ENCODE assay signal across 8 cellular contexts in genomic region chr2:1707771-1708351, GRCh38.
DNase-seq lines count a peak whose midpoint lies in the region; ATAC-seq and TF ChIP-seq lines count a peak whose summit lies in the region.
"Had no signal": no experiment of that assay in that cellular context is flagged by ENCODE, and none has a peak within 500 bp of the region (broad histone marks: within the 10 kb centered on the region; RNA-seq: fewer than 3 reads in every experiment).

No MANE protein-coding gene starts in this region.

- H3K27me3 Mint-ChIP-seq in activated naive CD8-positive, alpha-beta T cell treated with anti-CD3 and anti-CD28 coated beads, Interleukin-2, amount 50 U/mL, for 24 hours: no peaks in the 10 kb centered on the region

- no peak overlapping the region for H3K27ac Mint-ChIP-seq in activated naive CD8-positive, alpha-beta T cell treated with anti-CD3 and anti-CD28 coated beads, Interleukin-2, amount 50 U/mL, for 24 hours

- no peaks in the 10 kb centered on the region for H3K36me3 Mint-ChIP-seq in activated naive CD8-positive, alpha-beta T cell treated with anti-CD3 and anti-CD28 coated beads, Interleukin-2, amount 50 U/mL, for 24 hours (ENCODE audit: low read depth)

- no peak overlapping the region for H3K4me3 ChIP-seq in NB4 (ENCODE audit: low read depth, low read length)
- peak overlapping the region; percentile 32 to 48 (median 47) for H3K4me3 ChIP-seq in subcutaneous abdominal adipose tissue (ENCODE audit: low read depth in 1 of 5, low read length in 5 of 5)
- H3K4me3 ChIP-seq: PC-9 had no signal

- no peak for ATAC-seq in activated naive CD8-positive, alpha-beta T cell treated with anti-CD3 and anti-CD28 coated beads, Interleukin-2, amount 50 U/mL, for 24 hours
- no peak for ATAC-seq in HG03280 (IDR thresholded peaks at IDR 0.05; ENCODE audit: unreplicated experiment)

- no peak for TF ChIP-seq POLR2A in NB4 (IDR thresholded peaks at IDR 0.05; ENCODE audit: extremely low read depth, insufficient read length)

- no peak for TF ChIP-seq CTCF in NB4 (IDR thresholded peaks at IDR 0.05; ENCODE audit: low read depth, low read length)

- no peaks in the 10 kb centered on the region for H3K9me3 Mint-ChIP-seq in activated naive CD8-positive, alpha-beta T cell treated with anti-CD3 and anti-CD28 coated beads, Interleukin-2, amount 50 U/mL, for 24 hours

- H3K9ac ChIP-seq in subcutaneous abdominal adipose tissue (ENCODE audit: low read length in 5 of 5): peak overlapping the region; percentile 22 to 52 (median 40)

- H3K4me1 Mint-ChIP-seq in activated naive CD8-positive, alpha-beta T cell treated with anti-CD3 and anti-CD28 coated beads, Interleukin-2, amount 50 U/mL, for 24 hours: peaks cover 3% of the 10 kb centered on the region

- peaks cover 0 to 5% (median 0%) of the 10 kb centered on the region in 5 donors for H3K36me3 ChIP-seq in subcutaneous abdominal adipose tissue (ENCODE audit: control insufficient read depth in 5 of 5, insufficient read depth in 5 of 5, low read length in 5 of 5)

- DNase-seq in NB4 (ENCODE audit: low read depth) (peak; percentile 75), amniotic stem cell (lab: John Stamatoyannopoulos, UW) (peak; percentile 64), iPS-NIHi7 (ENCODE audit: extremely low spot score) (peak; percentile 76)
- no peak for DNase-seq in stimulated activated CD4-positive, alpha-beta T cell treated with anti-CD3 and anti-CD28 coated beads, Interleukin-4, amount 100 ng/mL, for 4 hours
- no peak for DNase-seq in activated naive CD8-positive, alpha-beta T cell treated with anti-CD3 and anti-CD28 coated beads, Interleukin-2, amount 50 U/mL, for 24 hours

- H3K27ac ChIP-seq in subcutaneous abdominal adipose tissue (ENCODE audit: low read depth, low read length): peak overlapping the region; percentile 91
- H3K27ac ChIP-seq: PC-9 had no signal

- H3K9me3 ChIP-seq in subcutaneous abdominal adipose tissue (ENCODE audit: control insufficient read depth in 5 of 5, low read length in 5 of 5): no peaks in the 10 kb centered on the region

- H3K4me1 ChIP-seq in subcutaneous abdominal adipose tissue (ENCODE audit: control insufficient read depth in 5 of 5, insufficient read depth in 5 of 5, low read length in 5 of 5): peaks cover 17 to 71% (median 60%) of the 10 kb centered on the region in 5 donors

- no peaks in the 10 kb centered on the region for H3K27me3 ChIP-seq in subcutaneous abdominal adipose tissue (ENCODE audit: control insufficient read depth in 5 of 5, insufficient read depth in 4 of 5, low read length in 5 of 5)

- no peak overlapping the region for H3K4me3 Mint-ChIP-seq in activated naive CD8-positive, alpha-beta T cell treated with anti-CD3 and anti-CD28 coated beads, Interleukin-2, amount 50 U/mL, for 24 hours

Comparison
In these comparisons a context has a peak if more than half of its experiments do, and no peak if none do; other contexts are left out.
1. DNase-seq: peak in NB4 (single experiment), amniotic stem cell (single experiment) and iPS-NIHi7 (single experiment); none in stimulated activated CD4-positive, alpha-beta T cell treated with anti-CD3 and anti-CD28 coated beads, Interleukin-4, amount 100 ng/mL, for 4 hours (0 of 2) and activated naive CD8-positive, alpha-beta T cell treated with anti-CD3 and anti-CD28 coated beads, Interleukin-2, amount 50 U/mL, for 24 hours (single experiment).